ENCODE assay signal across 2 cellular contexts in the genomic region with DNA sequence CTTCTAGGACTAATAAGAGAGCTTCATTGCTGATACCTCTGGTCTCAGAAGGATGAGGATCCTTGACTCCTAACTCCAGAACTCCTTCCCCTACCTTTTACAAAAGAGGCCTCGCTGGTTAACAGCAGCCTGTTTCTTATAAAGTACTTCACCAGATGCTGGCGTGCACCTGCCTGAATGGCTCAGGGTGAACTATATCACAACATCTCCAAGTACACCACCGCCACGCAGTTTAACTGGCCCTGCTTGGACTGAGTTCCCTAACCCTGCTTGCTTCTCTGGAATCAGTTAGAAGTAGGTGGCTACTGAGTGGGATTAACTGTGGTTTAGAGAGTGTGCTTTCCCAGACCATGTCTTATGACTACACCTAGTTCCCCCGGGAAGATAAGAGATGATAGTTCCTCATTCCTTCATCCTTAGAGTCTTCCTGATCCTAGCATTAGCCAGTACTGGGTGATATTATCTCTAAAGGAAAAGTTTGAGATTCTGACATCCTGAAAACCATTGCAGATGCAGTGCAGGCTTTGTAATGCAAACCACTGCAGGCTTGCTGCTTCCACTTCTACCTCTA.
TF ChIP-seq lines count a peak whose summit lies in the region.

No MANE protein-coding gene starts in this region.

TF ChIP-seq in IMR-90, 13 proteins besides CTCF, POLR2A, EP300 and RAD21:
- TF ChIP-seq RCOR1 (IDR thresholded peaks at IDR 0.05; ENCODE audit: insufficient replicate concordance, low read length): no peak
- TF ChIP-seq NFE2L2 (IDR thresholded peaks at IDR 0.05; ENCODE audit: low read depth, low read length): no peak
- TF ChIP-seq MAZ (IDR thresholded peaks at IDR 0.05; ENCODE audit: borderline replicate concordance, low read depth, low read length): no peak
- TF ChIP-seq, protein P1, sequence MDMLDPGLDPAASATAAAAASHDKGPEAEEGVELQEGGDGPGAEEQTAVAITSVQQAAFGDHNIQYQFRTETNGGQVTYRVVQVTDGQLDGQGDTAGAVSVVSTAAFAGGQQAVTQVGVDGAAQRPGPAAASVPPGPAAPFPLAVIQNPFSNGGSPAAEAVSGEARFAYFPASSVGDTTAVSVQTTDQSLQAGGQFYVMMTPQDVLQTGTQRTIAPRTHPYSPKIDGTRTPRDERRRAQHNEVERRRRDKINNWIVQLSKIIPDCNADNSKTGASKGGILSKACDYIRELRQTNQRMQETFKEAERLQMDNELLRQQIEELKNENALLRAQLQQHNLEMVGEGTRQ (IDR thresholded peaks at IDR 0.05; ENCODE audit: low read depth, low read length): no peak
- no peak for TF ChIP-seq CHD1 (IDR thresholded peaks at IDR 0.05; ENCODE audit: low read depth, low read length)
- TF ChIP-seq, protein P2, sequence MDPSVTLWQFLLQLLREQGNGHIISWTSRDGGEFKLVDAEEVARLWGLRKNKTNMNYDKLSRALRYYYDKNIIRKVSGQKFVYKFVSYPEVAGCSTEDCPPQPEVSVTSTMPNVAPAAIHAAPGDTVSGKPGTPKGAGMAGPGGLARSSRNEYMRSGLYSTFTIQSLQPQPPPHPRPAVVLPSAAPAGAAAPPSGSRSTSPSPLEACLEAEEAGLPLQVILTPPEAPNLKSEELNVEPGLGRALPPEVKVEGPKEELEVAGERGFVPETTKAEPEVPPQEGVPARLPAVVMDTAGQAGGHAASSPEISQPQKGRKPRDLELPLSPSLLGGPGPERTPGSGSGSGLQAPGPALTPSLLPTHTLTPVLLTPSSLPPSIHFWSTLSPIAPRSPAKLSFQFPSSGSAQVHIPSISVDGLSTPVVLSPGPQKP (IDR thresholded peaks at IDR 0.05; ENCODE audit: borderline replicate concordance, low read depth, low read length): no peak
- TF ChIP-seq CEBPB (IDR thresholded peaks at IDR 0.05; ENCODE audit: low read depth, low read length): no peak
- no peak for TF ChIP-seq MXI1 (IDR thresholded peaks at IDR 0.05; ENCODE audit: borderline replicate concordance, low read depth, low read length)
- TF ChIP-seq RFX5 (IDR thresholded peaks at IDR 0.05; ENCODE audit: low read depth, low read length): no peak
- TF ChIP-seq MAFK (IDR thresholded peaks at IDR 0.05; ENCODE audit: low read depth, low read length): no peak
- no peak for TF ChIP-seq FOS (IDR thresholded peaks at IDR 0.05; ENCODE audit: low read depth, low read length)
- no peak for TF ChIP-seq BHLHE40 (IDR thresholded peaks at IDR 0.05; ENCODE audit: low read depth, low read length)
- TF ChIP-seq SMC3 (IDR thresholded peaks at IDR 0.05; ENCODE audit: low read depth, low read length): no peak

TF ChIP-seq in neural cell, 6 proteins besides CTCF, POLR2A, EP300 and RAD21:
- TF ChIP-seq EZH2 (IDR thresholded peaks at IDR 0.05; ENCODE audit: borderline replicate concordance, insufficient read depth, low read length, poor library complexity, severe bottlenecking): no peak
- no peak for TF ChIP-seq MXI1 (conservative IDR thresholded peaks at IDR 0.05; ENCODE audit: poor library complexity, severe bottlenecking)
- no peak for TF ChIP-seq TAF1 (IDR thresholded peaks at IDR 0.05; ENCODE audit: low read depth)
- no peak for TF ChIP-seq SMC3 (conservative IDR thresholded peaks at IDR 0.05; ENCODE audit: poor library complexity)
- no peak for TF ChIP-seq POLR2AphosphoS5 (IDR thresholded peaks at IDR 0.05)
- TF ChIP-seq, protein P3, sequence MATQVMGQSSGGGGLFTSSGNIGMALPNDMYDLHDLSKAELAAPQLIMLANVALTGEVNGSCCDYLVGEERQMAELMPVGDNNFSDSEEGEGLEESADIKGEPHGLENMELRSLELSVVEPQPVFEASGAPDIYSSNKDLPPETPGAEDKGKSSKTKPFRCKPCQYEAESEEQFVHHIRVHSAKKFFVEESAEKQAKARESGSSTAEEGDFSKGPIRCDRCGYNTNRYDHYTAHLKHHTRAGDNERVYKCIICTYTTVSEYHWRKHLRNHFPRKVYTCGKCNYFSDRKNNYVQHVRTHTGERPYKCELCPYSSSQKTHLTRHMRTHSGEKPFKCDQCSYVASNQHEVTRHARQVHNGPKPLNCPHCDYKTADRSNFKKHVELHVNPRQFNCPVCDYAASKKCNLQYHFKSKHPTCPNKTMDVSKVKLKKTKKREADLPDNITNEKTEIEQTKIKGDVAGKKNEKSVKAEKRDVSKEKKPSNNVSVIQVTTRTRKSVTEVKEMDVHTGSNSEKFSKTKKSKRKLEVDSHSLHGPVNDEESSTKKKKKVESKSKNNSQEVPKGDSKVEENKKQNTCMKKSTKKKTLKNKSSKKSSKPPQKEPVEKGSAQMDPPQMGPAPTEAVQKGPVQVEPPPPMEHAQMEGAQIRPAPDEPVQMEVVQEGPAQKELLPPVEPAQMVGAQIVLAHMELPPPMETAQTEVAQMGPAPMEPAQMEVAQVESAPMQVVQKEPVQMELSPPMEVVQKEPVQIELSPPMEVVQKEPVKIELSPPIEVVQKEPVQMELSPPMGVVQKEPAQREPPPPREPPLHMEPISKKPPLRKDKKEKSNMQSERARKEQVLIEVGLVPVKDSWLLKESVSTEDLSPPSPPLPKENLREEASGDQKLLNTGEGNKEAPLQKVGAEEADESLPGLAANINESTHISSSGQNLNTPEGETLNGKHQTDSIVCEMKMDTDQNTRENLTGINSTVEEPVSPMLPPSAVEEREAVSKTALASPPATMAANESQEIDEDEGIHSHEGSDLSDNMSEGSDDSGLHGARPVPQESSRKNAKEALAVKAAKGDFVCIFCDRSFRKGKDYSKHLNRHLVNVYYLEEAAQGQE (IDR thresholded peaks at IDR 0.05; ENCODE audit: borderline replicate concordance): no peak
